Comparison of ENCODE assay signal across 6 cellular contexts in the genomic region with DNA sequence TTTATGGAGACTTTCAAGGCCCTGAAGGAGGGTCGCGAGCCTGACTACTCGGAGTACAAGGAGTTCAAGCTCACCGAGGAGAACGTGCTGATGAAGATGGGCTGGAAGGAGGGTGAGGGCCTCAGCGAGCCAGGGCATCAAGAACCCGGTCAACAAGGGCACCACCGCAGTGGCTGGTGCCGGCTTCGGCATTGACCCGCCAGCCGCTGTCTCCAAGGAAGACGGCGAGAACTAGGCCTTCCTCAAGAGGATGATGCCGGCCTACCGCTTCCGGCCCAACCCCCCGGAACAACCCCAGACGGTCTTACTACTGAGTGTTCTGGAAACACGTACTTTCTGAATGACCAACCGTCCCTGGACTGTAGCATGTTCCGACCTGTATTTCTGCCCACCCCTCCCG.
"Had no signal": no experiment of that assay in that cellular context is flagged by ENCODE, and none has a peak within 500 bp of the region (broad histone marks: within the 10 kb centered on the region; RNA-seq: fewer than 3 reads in every experiment).

No MANE protein-coding gene starts in this region.

- FAIRE-seq: H54, HTR-8/SVneo had no signal

- H3K4me3 ChIP-seq: GM23338 had no signal

- H2AFZ ChIP-seq: GM23338 had no signal

- DNase-seq: H9, HCEC 1CT, IMR-90 had no signal

- H3K4me2 ChIP-seq: GM23338 had no signal
